Comparison of ENCODE assay signal across 35 cellular contexts in genomic region chr17:51341457-51341856, GRCh38.
"Had no signal": no experiment of that assay in that cellular context is flagged by ENCODE, and none has a peak within 500 bp of the region (broad histone marks: within the 10 kb centered on the region; RNA-seq: fewer than 3 reads in every experiment).

No MANE protein-coding gene starts in this region.

- H3K4me3 ChIP-seq: MG63 had no signal

- H3K9ac ChIP-seq: KMS-11 had no signal

- H3K9me3 ChIP-seq: MG63 had no signal

- DNase-seq: Karpas-422, Kasumi-1, MG63, MM.1S, MV-4-11, NCI-H1048, NCI-H1092, NCI-H1092 treated with DMSO at 0.1 percent for 48 hours, NCI-H1105, NCI-H1105 treated with DMSO at 0.1 percent for 48 hours, NCI-H1417, NCI-H1417 treated with DMSO at 0.1 percent for 48 hours, NCI-H1436, NCI-H1436 treated with DMSO at 0.1 percent for 48 hours, NCI-H146, NCI-H1694, NCI-H1694 treated with DMSO at 0.1 percent for 48 hours, NCI-H187, NCI-H187 treated with DMSO at 0.1 percent for 48 hours, NCI-H1930, NCI-H2029, NCI-H2029 treated with DMSO at 0.1 percent for 48 hours, NCI-H2081, NCI-H2081 treated with DMSO at 0.1 percent for 48 hours, NCI-H2107, NCI-H2171, NCI-H2171 treated with DMSO at 0.1 percent for 48 hours, NCI-H2227 treated with DMSO at 0.1 percent for 48 hours, NCI-H226, NCI-H345, NCI-H446, NCI-H446 treated with DMSO at 0.1 percent for 48 hours, NCI-H510A, NCI-H510A treated with DMSO at 0.1 percent for 48 hours had no signal

- H3K36me3 ChIP-seq: MG63 had no signal

- H3K4me2 ChIP-seq: KMS-11 had no signal

- H3K27ac ChIP-seq: KMS-11 had no signal
